ENCODE assay signal across 8 cellular contexts in the genomic region with DNA sequence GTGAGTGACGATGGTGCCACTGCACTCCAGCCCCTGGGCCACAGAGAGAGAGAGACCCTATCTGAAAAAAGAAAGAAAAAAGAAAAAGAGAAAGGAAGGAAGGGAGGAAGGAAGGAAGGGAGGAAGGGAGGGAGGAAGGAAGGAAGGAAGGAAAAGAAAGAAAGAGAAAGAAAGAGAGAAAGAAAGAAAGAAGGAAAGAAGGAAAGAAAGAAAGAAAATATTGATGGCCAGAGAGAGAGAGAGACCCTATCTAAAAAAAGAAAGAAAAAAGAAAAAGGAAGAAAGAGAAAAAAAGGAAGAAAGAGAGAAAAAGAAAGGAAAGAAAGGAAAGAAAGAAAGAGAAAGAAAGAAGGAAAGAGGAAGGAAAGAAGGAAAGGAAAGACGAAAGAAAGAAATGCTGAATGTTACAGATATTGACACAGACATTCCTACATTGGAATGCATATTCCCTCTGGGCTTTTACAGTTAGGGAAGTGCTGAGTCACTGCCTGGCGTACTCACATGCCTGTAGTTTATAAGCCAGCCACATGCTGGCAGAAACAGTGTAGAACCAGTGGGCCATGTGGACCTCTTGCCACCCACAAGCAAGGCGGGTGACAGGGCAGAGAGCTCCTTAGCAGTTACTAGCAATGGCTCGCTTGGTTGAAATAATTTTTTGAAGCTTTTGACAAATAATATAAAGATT. TPM values are rescaled to one million over a fixed set of nuclear protein-coding genes. Genes with fewer than 3 reads are reported as not detected.
DNase-seq lines count a peak whose midpoint lies in the region; ATAC-seq and FAIRE-seq lines count a peak whose summit lies in the region.

No MANE protein-coding gene starts in this region.

- H3K36me3 ChIP-seq in HAP-1 (replicated peaks): no peaks in the 10 kb centered on the region
- H3K36me3 ChIP-seq in small intestine (ENCODE audit: control insufficient read depth in 2 of 2, insufficient read depth in 2 of 2, low read length in 2 of 2): no peaks in the 10 kb centered on the region

- DNase-seq in HAP-1 (ENCODE audit: low spot score in 2 of 2) (peak; percentile 70 to 77), SW480 (ENCODE audit: low spot score) (peak; percentile 92), Right ventricle myocardium superior (peak; percentile 56), small intestine (peak; percentile 68), HuH-7 (ENCODE audit: low spot score) (no peak), GM19239 (ENCODE audit: insufficient read length, low spot score) (no peak), NCI-H748 (lab: John Stamatoyannopoulos, UW; ENCODE audit: unreplicated experiment) (no peak)

- no peak for FAIRE-seq in small intestine (lab: Jason Lieb, UNC)
- no peak for FAIRE-seq in GM19239 (lab: Jason Lieb, UNC)

- intact Hi-C loops in Right ventricle myocardium superior (cut with DNase I): no loop called here

- in situ Hi-C loops in HAP-1 (cut with MboI; ENCODE audit: low sequenced_read_pairs): no loop called here

- H3K27me3 ChIP-seq in HAP-1 (ENCODE audit: low read depth) (no peaks in the 10 kb centered on the region), small intestine (ENCODE audit: control insufficient read depth in 2 of 2, insufficient read depth in 2 of 2, low read length in 2 of 2) (no peaks in the 10 kb centered on the region)

- H3K4me3 ChIP-seq in HAP-1 (no peak overlapping the region), small intestine (ENCODE audit: low read depth in 1 of 2, low read length in 2 of 2) (no peak overlapping the region)

- WGBS in small intestine, 3 donors: 64 to 69% (median 64%) methylated on average over 5 of the region's 5 CpGs

- peak; percentile 80 for ATAC-seq in Right ventricle myocardium superior (ENCODE audit: poor library complexity)
- ATAC-seq in GM21619 (IDR thresholded peaks at IDR 0.05; ENCODE audit: unreplicated experiment): no peak

- H3K4me1 ChIP-seq in HAP-1: peaks cover 14% of the 10 kb centered on the region
- no peaks in the 10 kb centered on the region for H3K4me1 ChIP-seq in small intestine (ENCODE audit: control insufficient read depth in 2 of 2, insufficient read depth in 1 of 2, low read depth in 1 of 2, low read length in 1 of 2)

- no peak overlapping the region for H3K27ac ChIP-seq in small intestine (ENCODE audit: low read depth in 1 of 2, low read length in 1 of 2)

- peaks cover 6% of the 10 kb centered on the region; the same call in 1 of the 2 replicates for H3K9me3 ChIP-seq in HAP-1
- no peaks in the 10 kb centered on the region for H3K9me3 ChIP-seq in small intestine (ENCODE audit: control insufficient read depth, low read depth)

RNA-seq across cellular contexts. Expression of gene SLC46A3, which starts 34.6 kb away (rescaled TPM):
- 16.2 TPM for total RNA-seq in Right ventricle myocardium superior
- 10 to 100 TPM; 24.8 to 78.3 (median 51.1) TPM for polyA plus RNA-seq in small intestine

Comparison
In these comparisons a context has a peak if more than half of its experiments do, and no peak if none do; other contexts are left out.
1. DNase-seq: peak in HAP-1 (2 of 2), SW480 (single experiment), Right ventricle myocardium superior (single experiment) and small intestine (single experiment); none in HuH-7 (single experiment), GM19239 (single experiment) and NCI-H748 (single experiment).